8 cellular contexts compared by ENCODE assay signal in the genomic region with DNA sequence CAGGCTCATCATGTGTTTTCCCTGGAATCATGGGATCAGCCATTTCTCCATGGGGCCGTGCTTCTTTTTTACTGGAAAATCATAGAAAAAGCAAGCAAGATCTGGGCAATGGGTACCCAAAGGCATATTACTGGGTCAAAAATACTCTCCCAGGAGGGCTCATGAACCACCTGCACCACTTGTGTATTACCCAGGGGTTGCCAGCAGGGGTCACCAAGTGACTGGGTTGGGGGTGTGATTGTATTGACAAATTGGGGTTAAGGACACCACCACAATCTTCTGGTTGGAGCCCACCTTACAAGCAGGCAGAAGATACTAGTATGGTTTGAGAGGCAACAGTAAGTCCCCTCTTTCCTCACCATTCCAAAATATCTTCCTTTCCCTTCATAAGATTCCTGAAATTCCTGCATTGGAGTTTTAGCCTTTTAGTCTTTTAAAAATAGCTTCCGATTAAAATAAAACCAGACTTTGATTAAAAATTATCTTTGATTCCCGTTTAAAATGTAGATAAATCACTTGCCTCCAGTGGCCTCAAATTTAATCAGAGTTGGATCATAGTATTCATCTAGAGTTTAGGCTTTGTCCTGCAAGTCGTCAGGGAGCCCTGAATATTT.
A peak's percentile ranks its signal among the peaks of the same experiment; 100 is the strongest.
DNase-seq lines count a peak whose midpoint lies in the region; ATAC-seq and TF ChIP-seq lines count a peak whose summit lies in the region.

No MANE protein-coding gene starts in this region.

- H3K27me3 Mint-ChIP-seq in memory B cell: peaks cover 11% of the 10 kb centered on the region

- H3K4me1 Mint-ChIP-seq in memory B cell: peaks cover 2% of the 10 kb centered on the region

- H3K27me3 ChIP-seq in BJ (ENCODE audit: control insufficient read depth, insufficient read depth, low read length) (no peaks in the 10 kb centered on the region), tibial artery (peaks cover 0 to 2% of the 10 kb centered on the region in 2 donors)

- TF ChIP-seq CTCF in BJ (IDR thresholded peaks at IDR 0.05; ENCODE audit: insufficient read depth, low read depth, low read length) (peak; percentile 71), tibial artery (IDR thresholded peaks at IDR 0.05) (peak; percentile 25 to 38)

- no peaks in the 10 kb centered on the region for H3K9me3 Mint-ChIP-seq in memory B cell

- H3K36me3 Mint-ChIP-seq in memory B cell: no peaks in the 10 kb centered on the region

- H3K36me3 ChIP-seq in BJ (ENCODE audit: control insufficient read depth, insufficient read depth, low read length) (no peaks in the 10 kb centered on the region), tibial artery (no peaks in the 10 kb centered on the region)

- H3K4me1 ChIP-seq in tibial artery: no peaks in the 10 kb centered on the region

- DNase-seq in BJ (ENCODE audit: low read depth): no peak
- DNase-seq in T-helper 1 cell: peak in 3 of 5 donors; percentile 7 to 17 (median 10)
- DNase-seq in central memory CD4-positive, alpha-beta T cell: peak; percentile 5
- peak; percentile 26 to 36 for DNase-seq in memory B cell (ENCODE audit: low spot score in 2 of 2)
- peak in 1 of 2 donors; percentile 23 for DNase-seq in tibial artery
- no peak for DNase-seq in HCEC 1CT

- no peak overlapping the region for H3K4me3 Mint-ChIP-seq in memory B cell

- H3K9me3 ChIP-seq in tibial artery: no peaks in the 10 kb centered on the region

- ATAC-seq in GM18868 (IDR thresholded peaks at IDR 0.05; ENCODE audit: unreplicated experiment) (peak; percentile 91), HG03354 (IDR thresholded peaks at IDR 0.05; ENCODE audit: poor library complexity, severe bottlenecking, unreplicated experiment) (peak; percentile 87), memory B cell (ENCODE audit: low read depth) (peak; percentile 29)

- intact Hi-C loops in tibial artery (cut with DNase I; ENCODE audit: low total_unique reads): loop anchor here (10.0 kb wide), 1 partner anchor 1208 kb away; no protein-coding TSS in a partner anchor

- CTCF ChIA-PET in BJ (lab: Yijun Ruan, JAX): interaction anchor here (0.6 to 1.3 kb wide), 5 partner anchors 17 to 1208 kb away, joined by 3 to 6 read pairs (median 3); no protein-coding TSS in a partner anchor

- POLR2A ChIA-PET in BJ (lab: Charles Lee): no interaction called here

- H3K4me3 ChIP-seq in BJ (ENCODE audit: low read depth, low read length) (no peak overlapping the region), tibial artery (no peak overlapping the region)

- H3K27ac Mint-ChIP-seq in memory B cell: no peak overlapping the region

- no peak overlapping the region for H3K27ac ChIP-seq in tibial artery

Comparison
In these comparisons a context has a peak if more than half of its experiments do, and no peak if none do; other contexts are left out.
1. DNase-seq: peak in T-helper 1 cell (3 of 5), central memory CD4-positive, alpha-beta T cell (single experiment) and memory B cell (2 of 2); none in BJ (single experiment) and HCEC 1CT (single experiment).
2. ATAC-seq: peak in every context shown above with its lines; median percentile 91 in GM18868; 87 in HG03354; 29 in memory B cell.